1 cellular context compared by ENCODE assay signal in genomic region chr13:36130168-36130541, GRCh38.
TF ChIP-seq lines count a peak whose summit lies in the region.

No MANE protein-coding gene starts in this region.

TF ChIP-seq in H1, 55 proteins besides CTCF, POLR2A, EP300 and RAD21:
- no peak for TF ChIP-seq NRF1 (IDR thresholded peaks at IDR 0.05; ENCODE audit: low read depth, low read length)
- no peak for TF ChIP-seq ATF2 (IDR thresholded peaks at IDR 0.05; ENCODE audit: low read length)
- no peak for TF ChIP-seq NANOG (IDR thresholded peaks at IDR 0.05; ENCODE audit: insufficient read depth, low read depth, low read length, poor library complexity, severe bottlenecking)
- no peak for TF ChIP-seq E2F6 (IDR thresholded peaks at IDR 0.05)
- TF ChIP-seq PHF8 (conservative IDR thresholded peaks at IDR 0.05; ENCODE audit: low read depth, low read length): no peak
- TF ChIP-seq KDM1A (IDR thresholded peaks at IDR 0.05; ENCODE audit: borderline replicate concordance, low read length): no peak
- TF ChIP-seq CBX5 (IDR thresholded peaks at IDR 0.05; ENCODE audit: low read depth, low read length): no peak
- no peak for TF ChIP-seq CHD7 (IDR thresholded peaks at IDR 0.05; ENCODE audit: insufficient replicate concordance, low read length)
- TF ChIP-seq SIX5 (IDR thresholded peaks at IDR 0.05; ENCODE audit: low read depth, low read length): no peak
- TF ChIP-seq SAP30 (IDR thresholded peaks at IDR 0.05; ENCODE audit: insufficient read depth, insufficient replicate concordance, low read length): no peak
- TF ChIP-seq HDAC2 (IDR thresholded peaks at IDR 0.05; ENCODE audit: borderline replicate concordance in 1 of 2, low read depth in 2 of 2, low read length in 2 of 2): no peak
- TF ChIP-seq TAF7 (optimal IDR thresholded peaks at IDR 0.05; ENCODE audit: borderline replicate concordance, low read depth, low read length): no peak
- TF ChIP-seq SP4 (IDR thresholded peaks at IDR 0.05; ENCODE audit: low read length): no peak
- TF ChIP-seq EGR1 (IDR thresholded peaks at IDR 0.05; ENCODE audit: borderline replicate concordance, low read depth, low read length): no peak
- no peak for TF ChIP-seq MAFK (IDR thresholded peaks at IDR 0.05; ENCODE audit: low read depth, low read length)
- TF ChIP-seq CTBP2 (IDR thresholded peaks at IDR 0.05; ENCODE audit: borderline replicate concordance, insufficient read depth, insufficient read length, low read length): no peak
- TF ChIP-seq ATF3 (IDR thresholded peaks at IDR 0.05; ENCODE audit: insufficient read depth, low read depth, low read length): no peak
- TF ChIP-seq SUZ12 (IDR thresholded peaks at IDR 0.05; ENCODE audit: low read length): no peak; the same call in 1 of the 2 replicates
TF ChIP-seq in H1: peak in this region for 0.
